ENCODE assay signal across 20 cellular contexts in the genomic region with DNA sequence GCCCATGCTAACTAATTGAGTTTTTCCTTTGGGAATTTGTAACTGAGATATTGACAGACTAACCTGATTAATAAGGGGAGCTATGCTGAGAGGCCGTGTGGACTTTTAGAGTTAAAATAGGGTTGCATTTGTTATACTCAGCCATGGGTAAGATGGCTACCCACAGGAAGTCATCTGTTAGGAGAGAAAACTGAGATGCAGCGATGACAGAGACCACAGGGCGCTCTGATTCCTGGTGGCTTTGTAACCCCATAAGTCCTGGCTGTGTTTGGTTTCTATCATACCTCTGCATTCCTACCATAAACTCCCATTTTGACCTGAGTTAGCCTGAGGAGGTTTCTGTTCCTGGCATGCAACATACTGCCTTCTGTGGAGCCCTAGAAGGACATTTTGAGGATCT.
"Had no signal": no experiment of that assay in that cellular context is flagged by ENCODE, and none has a peak within 500 bp of the region (broad histone marks: within the 10 kb centered on the region; RNA-seq: fewer than 3 reads in every experiment).

No MANE protein-coding gene starts in this region.

- H3K4me1 Mint-ChIP-seq: IgD-negative memory B cell had no signal

- H3K4me3 Mint-ChIP-seq: IgD-negative memory B cell had no signal

- DNase-seq: KBM-7, MV-4-11, NCI-H1048, NCI-H1105, NCI-H1417, NCI-H1436 treated with DMSO at 0.1 percent for 48 hours, NCI-H1694 treated with DMSO at 0.1 percent for 48 hours, NCI-H1930, NCI-H2081, NCI-H2107, NCI-H2227 treated with DMSO at 0.1 percent for 48 hours, NCI-H524, NCI-H526 treated with DMSO at 0.1 percent for 48 hours, NCI-H748 treated with DMSO at 0.1 percent for 48 hours, Right ventricle myocardium superior, RPMI8226, SIG-M5 had no signal

- H3K4me3 ChIP-seq: SJSA1, SK-N-MC had no signal

- H3K27ac Mint-ChIP-seq: IgD-negative memory B cell had no signal
